16 cellular contexts compared by ENCODE assay signal in the genomic region with DNA sequence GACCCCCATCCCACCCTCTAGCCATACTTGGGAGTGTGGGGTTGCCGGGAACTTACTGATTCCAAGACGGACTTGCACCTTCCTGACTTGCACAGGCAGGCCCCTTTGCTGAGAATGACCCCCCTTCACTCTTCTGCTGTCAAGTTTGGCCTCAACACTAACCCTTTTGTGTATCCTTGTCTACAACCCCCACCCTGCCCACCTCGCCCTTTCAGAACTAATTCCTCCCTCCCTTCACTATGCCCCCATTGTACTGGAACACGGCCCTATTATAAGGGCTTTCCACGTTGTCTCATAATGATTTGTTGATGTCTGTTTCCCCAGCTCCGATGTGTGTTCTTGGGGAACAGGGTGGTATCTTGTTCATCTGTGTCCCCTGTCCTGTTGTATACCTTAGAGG. TPM values are rescaled to one million over a fixed set of nuclear protein-coding genes. Genes with fewer than 3 reads are reported as not detected.
DNase-seq lines count a peak whose midpoint lies in the region; ATAC-seq and TF ChIP-seq lines count a peak whose summit lies in the region.
"Had no signal": no experiment of that assay in that cellular context is flagged by ENCODE, and none has a peak within 500 bp of the region (broad histone marks: within the 10 kb centered on the region; RNA-seq: fewer than 3 reads in every experiment).

No MANE protein-coding gene starts in this region.

- TF ChIP-seq CTCF in CD14-positive monocyte (IDR thresholded peaks at IDR 0.05), result no peak
- TF ChIP-seq CTCF in mesothelial cell of epicardium (IDR thresholded peaks at IDR 0.05; ENCODE audit: unreplicated experiment), result no peak

- ATAC-seq in GM19324 (IDR thresholded peaks at IDR 0.05; ENCODE audit: low FRiP score, unreplicated experiment), result no peak
- no peak for ATAC-seq in GM21390 (IDR thresholded peaks at IDR 0.05; ENCODE audit: unreplicated experiment)

- POLR2A ChIA-PET in CD8-positive, alpha-beta memory T cell (lab: Charles Lee), result no interaction called here

- DNase-seq in CD14-positive monocyte (ENCODE audit: low spot score) (no peak), mesothelial cell of epicardium (ENCODE audit: low spot score in 2 of 2, unreplicated experiment in 2 of 2) (no peak), ecto neural progenitor cell (ENCODE audit: low spot score) (no peak), erythroblast (lab: John Stamatoyannopoulos, UW) (no peak)
- DNase-seq in CD8-positive, alpha-beta memory T cell, result no peak
- no peak for DNase-seq in activated naive CD8-positive, alpha-beta T cell treated with anti-CD3 and anti-CD28 coated beads for 36 hours
- DNase-seq: caudate nucleus, DMS153, Karpas-422, NCI-H1436 treated with DMSO at 0.1 percent for 48 hours, retina, SHP77 had no signal

- H3K27ac Mint-ChIP-seq in CD14-positive monocyte (peak overlapping the region in 6 of 7 donors; percentile 3 to 85 (median 70)), mesothelial cell of epicardium (peak overlapping the region; percentile 6)
- H3K27ac Mint-ChIP-seq in CD8-positive, alpha-beta memory T cell, result peak overlapping the region; percentile 64 to 92 (median 88)
- H3K27ac Mint-ChIP-seq in activated naive CD8-positive, alpha-beta T cell treated with anti-CD3 and anti-CD28 coated beads for 36 hours, result peak overlapping the region; percentile 59

- H3K4me3 ChIP-seq in CD8-positive, alpha-beta memory T cell (ENCODE audit: low read length), result no peak overlapping the region
- H3K4me3 ChIP-seq: lung, thoracic aorta had no signal

- no peaks in the 10 kb centered on the region for H3K9me3 ChIP-seq in CD8-positive, alpha-beta memory T cell (ENCODE audit: low read length)
- H3K9me3 ChIP-seq: thoracic aorta had no signal

- H3K27ac ChIP-seq in CD8-positive, alpha-beta memory T cell (ENCODE audit: low read depth, low read length), result no peak overlapping the region

- peaks cover 0 to 2% (median 0%) of the 10 kb centered on the region in 7 donors for H3K9me3 Mint-ChIP-seq in CD14-positive monocyte
- no peaks in the 10 kb centered on the region for H3K9me3 Mint-ChIP-seq in CD8-positive, alpha-beta memory T cell
- no peaks in the 10 kb centered on the region for H3K9me3 Mint-ChIP-seq in activated naive CD8-positive, alpha-beta T cell treated with anti-CD3 and anti-CD28 coated beads for 36 hours
- no peaks in the 10 kb centered on the region for H3K9me3 Mint-ChIP-seq in mesothelial cell of epicardium

- H3K27me3 Mint-ChIP-seq in CD14-positive monocyte (ENCODE audit: low read depth in 3 of 3) (peaks cover 1 to 2% (median 2%) of the 10 kb centered on the region in 3 donors), mesothelial cell of epicardium (ENCODE audit: low read depth) (no peaks in the 10 kb centered on the region)
- no peaks in the 10 kb centered on the region for H3K27me3 Mint-ChIP-seq in CD8-positive, alpha-beta memory T cell
- no peaks in the 10 kb centered on the region for H3K27me3 Mint-ChIP-seq in activated naive CD8-positive, alpha-beta T cell treated with anti-CD3 and anti-CD28 coated beads for 36 hours

- TF ChIP-seq POLR2A in erythroblast (IDR thresholded peaks at IDR 0.05; ENCODE audit: low read length), result no peak

- CTCF ChIA-PET in CD8-positive, alpha-beta memory T cell (lab: Charles Lee), result interaction anchor here (1.2 to 1.6 kb wide), 2 partner anchors 10 to 149 kb away, joined by 3 read pairs; no protein-coding TSS in a partner anchor

- H3K36me3 ChIP-seq in CD8-positive, alpha-beta memory T cell (ENCODE audit: insufficient read depth, low read length), result no peaks in the 10 kb centered on the region
- H3K36me3 ChIP-seq: thoracic aorta had no signal

- H3K36me3 Mint-ChIP-seq in CD14-positive monocyte, result peaks cover 18 to 37% of the 10 kb centered on the region in 2 donors
- peaks cover 4 to 11% (median 5%) of the 10 kb centered on the region in 3 donors for H3K36me3 Mint-ChIP-seq in CD8-positive, alpha-beta memory T cell
- H3K36me3 Mint-ChIP-seq in activated naive CD8-positive, alpha-beta T cell treated with anti-CD3 and anti-CD28 coated beads for 36 hours, result peaks cover 14% of the 10 kb centered on the region
- no peaks in the 10 kb centered on the region for H3K36me3 Mint-ChIP-seq in mesothelial cell of epicardium

- no peak overlapping the region for H3K4me3 Mint-ChIP-seq in CD14-positive monocyte
- peak overlapping the region in 3 of 7 donors; percentile 7 to 50 (median 12) for H3K4me3 Mint-ChIP-seq in CD8-positive, alpha-beta memory T cell
- no peak overlapping the region for H3K4me3 Mint-ChIP-seq in activated naive CD8-positive, alpha-beta T cell treated with anti-CD3 and anti-CD28 coated beads for 36 hours
- H3K4me3 Mint-ChIP-seq in mesothelial cell of epicardium, result no peak overlapping the region

- no peaks in the 10 kb centered on the region for H3K27me3 ChIP-seq in CD8-positive, alpha-beta memory T cell (ENCODE audit: insufficient read depth, low read length, poor library complexity, severe bottlenecking)

- intact Hi-C loops in CD14-positive monocyte (cut with micrococcal nuclease), result loop anchor here in 1 of 2 donors (10.0 kb wide), 1 partner anchor 338 kb away; no protein-coding TSS in a partner anchor

- H3K4me1 ChIP-seq in CD8-positive, alpha-beta memory T cell (ENCODE audit: insufficient read depth, low read length), result peaks cover 30% of the 10 kb centered on the region

- H3K4me1 Mint-ChIP-seq in CD14-positive monocyte, result peaks cover 36% of the 10 kb centered on the region
- H3K4me1 Mint-ChIP-seq in CD8-positive, alpha-beta memory T cell, result peaks cover 48 to 60% (median 58%) of the 10 kb centered on the region in 3 donors
- peaks cover 40% of the 10 kb centered on the region for H3K4me1 Mint-ChIP-seq in activated naive CD8-positive, alpha-beta T cell treated with anti-CD3 and anti-CD28 coated beads for 36 hours
- H3K4me1 Mint-ChIP-seq in mesothelial cell of epicardium, result peaks cover 38% of the 10 kb centered on the region

RNA-seq across cellular contexts. Expression of a gene that starts 4.4 kb away (rescaled TPM):
- 10 to 100 TPM; 18.2 to 33.0 TPM for polyA plus RNA-seq in CD14-positive monocyte
- 10 to 100 TPM; 39.9 to 41.0 TPM for total RNA-seq in CD8-positive, alpha-beta memory T cell
- 40.2 TPM for polyA plus RNA-seq in CD8-positive, alpha-beta memory T cell
- total RNA-seq in activated naive CD8-positive, alpha-beta T cell treated with anti-CD3 and anti-CD28 coated beads for 36 hours, result 10 to 100 TPM; 32.0 to 33.7 TPM
- total RNA-seq in mesothelial cell of epicardium, result 25.5 to 28.6 TPM (median 27.4 TPM) in 3 replicates

Comparison
In these comparisons a context has a peak if more than half of its experiments do, and no peak if none do; other contexts are left out.
1. H3K27ac Mint-ChIP-seq: peak in every context shown above with its lines; median percentile 88 in CD8-positive, alpha-beta memory T cell; 70 in CD14-positive monocyte; 59 in activated naive CD8-positive, alpha-beta T cell treated with anti-CD3 and anti-CD28 coated beads for 36 hours; 6 in mesothelial cell of epicardium.